Comparison of ENCODE assay signal across 8 cellular contexts in the genomic region with DNA sequence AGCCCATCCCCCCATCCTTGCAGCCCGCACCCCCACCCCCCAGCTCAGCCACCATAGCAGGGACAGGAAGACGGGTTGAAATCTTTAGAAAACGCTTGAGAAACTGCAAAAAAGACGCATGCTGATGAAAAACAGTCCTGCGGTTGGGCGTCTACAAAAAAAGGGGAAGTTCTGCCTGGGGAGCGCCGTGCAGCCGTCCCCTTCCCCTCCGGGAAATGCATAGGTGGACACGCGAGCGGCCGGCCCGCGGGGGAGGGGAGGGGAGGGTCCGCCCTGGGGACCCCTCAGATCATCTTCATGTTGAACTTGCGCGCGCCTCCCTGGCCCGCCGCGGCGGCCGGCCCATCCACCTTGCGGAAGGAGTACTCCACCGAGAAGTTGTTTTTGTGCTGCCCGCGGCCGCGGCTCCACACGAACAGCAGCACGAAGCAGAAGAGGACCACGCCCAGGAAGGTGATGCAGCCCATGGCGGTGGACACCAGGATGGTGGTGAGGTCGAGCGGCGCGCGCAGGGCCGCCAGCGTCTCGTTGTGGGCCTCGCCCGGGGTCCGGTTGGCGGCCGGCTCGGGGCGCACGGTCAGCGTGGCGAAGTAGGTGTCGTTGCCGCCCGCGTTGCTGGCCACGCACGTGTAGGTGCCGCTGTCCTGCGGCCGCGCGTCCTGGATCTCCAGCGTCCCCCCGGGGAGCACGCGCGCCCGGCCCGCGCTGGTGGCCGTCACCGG. TPM values are rescaled to one million over a fixed set of nuclear protein-coding genes. Genes with fewer than 3 reads are reported as not detected.
DNase-seq lines count a peak whose midpoint lies in the region; ATAC-seq and TF ChIP-seq lines count a peak whose summit lies in the region.

No MANE protein-coding gene starts in this region.

- DNase-seq in NB4 (ENCODE audit: low read depth) = peak; percentile 95
- no peak for DNase-seq in iPS DF 6.9 (ENCODE audit: low read depth, low spot score)
- DNase-seq in stimulated activated naive CD8-positive, alpha-beta T cell treated with anti-CD3 and anti-CD28 coated beads, Interleukin-15, Interleukin-2, amounts not matched to agents 100 U/mL and 50 U/mL, for 24 hours = peak; percentile 50
- DNase-seq in osteocyte (ENCODE audit: extremely low spot score, unreplicated experiment) = no peak
- DNase-seq in superior temporal gyrus (ENCODE audit: extremely low spot score) = no peak
- DNase-seq in COLO829 (ENCODE audit: low spot score) = no peak

- H3K36me3 Mint-ChIP-seq in activated T-helper 17 cell treated with anti-CD3 and anti-CD28 coated beads, Interleukin-2, amount 50 U/mL, for 72 hours (ENCODE audit: low read depth) = no peaks in the 10 kb centered on the region
- H3K36me3 Mint-ChIP-seq in osteocyte (ENCODE audit: unreplicated experiment) = no peaks in the 10 kb centered on the region

- peaks cover 38% of the 10 kb centered on the region for H3K27me3 ChIP-seq in iPS DF 6.9 (ENCODE audit: control insufficient read depth, insufficient read depth, low read length)

- peak overlapping the region; percentile 68 for H3K27ac Mint-ChIP-seq in activated T-helper 17 cell treated with anti-CD3 and anti-CD28 coated beads, Interleukin-2, amount 50 U/mL, for 72 hours
- no peak overlapping the region for H3K27ac Mint-ChIP-seq in osteocyte (ENCODE audit: unreplicated experiment)

- peak; percentile 87 for ATAC-seq in activated T-helper 17 cell treated with anti-CD3 and anti-CD28 coated beads, Interleukin-2, amount 50 U/mL, for 72 hours (replicated peaks)
- ATAC-seq in stimulated activated naive CD8-positive, alpha-beta T cell treated with anti-CD3 and anti-CD28 coated beads, Interleukin-15, Interleukin-2, amounts not matched to agents 100 U/mL and 50 U/mL, for 24 hours = peak; percentile 20

- peaks cover 4% of the 10 kb centered on the region; the same call in 1 of the 2 replicates for H3K4me1 ChIP-seq in iPS DF 6.9 (ENCODE audit: control insufficient read depth, insufficient read depth, low read length)

- no peaks in the 10 kb centered on the region for H3K9me3 ChIP-seq in iPS DF 6.9 (ENCODE audit: control insufficient read depth, insufficient read depth, low read length)

- no CpG with 5 or more reads among the region's 74 CpGs for WGBS in iPS DF 6.9 (ENCODE audit: insufficient coverage, insufficient read length)

- peaks cover 16% of the 10 kb centered on the region for H3K4me1 Mint-ChIP-seq in activated T-helper 17 cell treated with anti-CD3 and anti-CD28 coated beads, Interleukin-2, amount 50 U/mL, for 72 hours
- peaks cover 12% of the 10 kb centered on the region for H3K4me1 Mint-ChIP-seq in osteocyte (ENCODE audit: unreplicated experiment)

- no peak for TF ChIP-seq CTCF in GM12875 (IDR thresholded peaks at IDR 0.05; ENCODE audit: borderline replicate concordance, insufficient read depth, low read depth, low read length)
- TF ChIP-seq CTCF in NB4 (IDR thresholded peaks at IDR 0.05; ENCODE audit: low read depth, low read length) = no peak
- TF ChIP-seq CTCF in osteocyte (IDR thresholded peaks at IDR 0.05) = no peak

- peak overlapping the region; percentile 73 for H3K4me3 Mint-ChIP-seq in activated T-helper 17 cell treated with anti-CD3 and anti-CD28 coated beads, Interleukin-2, amount 50 U/mL, for 72 hours
- no peak overlapping the region for H3K4me3 Mint-ChIP-seq in osteocyte (ENCODE audit: unreplicated experiment)

- no peaks in the 10 kb centered on the region for H3K9me3 Mint-ChIP-seq in activated T-helper 17 cell treated with anti-CD3 and anti-CD28 coated beads, Interleukin-2, amount 50 U/mL, for 72 hours
- no peaks in the 10 kb centered on the region for H3K9me3 Mint-ChIP-seq in osteocyte (ENCODE audit: unreplicated experiment)

- peak overlapping the region; percentile 89 for H3K4me3 ChIP-seq in GM12875 (ENCODE audit: low read depth, low read length)
- H3K4me3 ChIP-seq in NB4 (ENCODE audit: low read depth, low read length) = peak overlapping the region; percentile 78
- H3K4me3 ChIP-seq in iPS DF 6.9 (ENCODE audit: low read length) = peak overlapping the region; percentile 2; the same call in 1 of the 2 replicates

- no peaks in the 10 kb centered on the region for H3K27me3 Mint-ChIP-seq in activated T-helper 17 cell treated with anti-CD3 and anti-CD28 coated beads, Interleukin-2, amount 50 U/mL, for 72 hours
- no peaks in the 10 kb centered on the region for H3K27me3 Mint-ChIP-seq in osteocyte (ENCODE audit: unreplicated experiment)

- TF ChIP-seq POLR2A in NB4 (IDR thresholded peaks at IDR 0.05; ENCODE audit: extremely low read depth, insufficient read length) = no peak

- no peak overlapping the region for H3K27ac ChIP-seq in iPS DF 6.9 (ENCODE audit: low read length)

- no peaks in the 10 kb centered on the region for H3K36me3 ChIP-seq in iPS DF 6.9 (ENCODE audit: control insufficient read depth, insufficient read depth, low read length)

RNA-seq across cellular contexts. Expression of a gene that starts 7.9 kb away (rescaled TPM):
- total RNA-seq in activated T-helper 17 cell treated with anti-CD3 and anti-CD28 coated beads, Interleukin-2, amount 50 U/mL, for 72 hours = under 1 TPM; 0.09 to 0.32 TPM
- 0.44 and 0.51 TPM in 2 replicates for total RNA-seq in osteocyte

RNA-seq across cellular contexts. Expression of a gene that starts 18.1 kb away (rescaled TPM):
- under 1 TPM in 1 of 2 donors, not detected in 1; 0.17 TPM for total RNA-seq in activated T-helper 17 cell treated with anti-CD3 and anti-CD28 coated beads, Interleukin-2, amount 50 U/mL, for 72 hours
- total RNA-seq in osteocyte = 0.37 and 0.54 TPM in 2 replicates

RNA-seq across cellular contexts. Expression of a gene that starts 33.7 kb away (rescaled TPM):
- 1 to 10 TPM in 1 of 2 donors, under 1 TPM in 1; 0.61 to 1.0 TPM for total RNA-seq in activated T-helper 17 cell treated with anti-CD3 and anti-CD28 coated beads, Interleukin-2, amount 50 U/mL, for 72 hours
- not detected in 2 replicates for total RNA-seq in osteocyte

RNA-seq across cellular contexts. Expression of a gene that starts 38.5 kb away (rescaled TPM):
- total RNA-seq in activated T-helper 17 cell treated with anti-CD3 and anti-CD28 coated beads, Interleukin-2, amount 50 U/mL, for 72 hours = 100 to 1,000 TPM in 1 of 2 donors, 10 to 100 TPM in 1; 96.2 to 140 TPM
- total RNA-seq in osteocyte = 77.8 and 81.7 TPM in 2 replicates

RNA-seq across cellular contexts. Expression of a gene that starts 38.6 kb away (rescaled TPM):
- 10 to 100 TPM; 23.7 to 46.5 TPM for total RNA-seq in activated T-helper 17 cell treated with anti-CD3 and anti-CD28 coated beads, Interleukin-2, amount 50 U/mL, for 72 hours
- total RNA-seq in osteocyte = 75.9 and 77.0 TPM in 2 replicates

Comparison
In these comparisons a context has a peak if more than half of its experiments do, and no peak if none do; other contexts are left out.
1. H3K4me3 ChIP-seq: peak in every context shown above with its lines; median percentile 89 in GM12875; 78 in NB4; 2 in iPS DF 6.9.
2. DNase-seq: peak in NB4 (single experiment) and stimulated activated naive CD8-positive, alpha-beta T cell treated with anti-CD3 and anti-CD28 coated beads, Interleukin-15, Interleukin-2, amounts not matched to agents 100 U/mL and 50 U/mL, for 24 hours (single experiment); none in iPS DF 6.9 (single experiment), osteocyte (single experiment), superior temporal gyrus (single experiment) and COLO829 (single experiment).